In genomic region chrX:136780241-136780640, GRCh38 we compare ENCODE assay signal across 11 cellular contexts. TPM values are rescaled to one million over a fixed set of nuclear protein-coding genes. Genes with fewer than 3 reads are reported as not detected.
A peak's percentile ranks its signal among the peaks of the same experiment; 100 is the strongest.
DNase-seq lines count a peak whose midpoint lies in the region; ATAC-seq and TF ChIP-seq lines count a peak whose summit lies in the region.
"Had no signal": no experiment of that assay in that cellular context is flagged by ENCODE, and none has a peak within 500 bp of the region (broad histone marks: within the 10 kb centered on the region; RNA-seq: fewer than 3 reads in every experiment).

No MANE protein-coding gene starts in this region.

- ATAC-seq in WTC11, result no peak

- peak overlapping the region; percentile 90 for H3K4me3 Mint-ChIP-seq in activated naive CD4-positive, alpha-beta T cell treated with anti-CD3 and anti-CD28 coated beads for 36 hours
- H3K4me3 Mint-ChIP-seq in WTC11, result no peak overlapping the region

- no peaks in the 10 kb centered on the region for H3K27me3 Mint-ChIP-seq in activated naive CD4-positive, alpha-beta T cell treated with anti-CD3 and anti-CD28 coated beads for 36 hours (ENCODE audit: low read depth)
- H3K27me3 Mint-ChIP-seq in WTC11 (ENCODE audit: low read depth), result no peaks in the 10 kb centered on the region

- 3% methylated on average over 2 of the region's 2 CpGs for WGBS in thymus

- no peaks in the 10 kb centered on the region for H3K9me3 Mint-ChIP-seq in activated naive CD4-positive, alpha-beta T cell treated with anti-CD3 and anti-CD28 coated beads for 36 hours
- H3K9me3 Mint-ChIP-seq in WTC11, result no peaks in the 10 kb centered on the region

- H3K4me1 Mint-ChIP-seq in activated naive CD4-positive, alpha-beta T cell treated with anti-CD3 and anti-CD28 coated beads for 36 hours (ENCODE audit: low read depth), result peaks cover 54% of the 10 kb centered on the region
- H3K4me1 Mint-ChIP-seq in WTC11, result peaks cover 7% of the 10 kb centered on the region

- no peaks in the 10 kb centered on the region for H3K27me3 ChIP-seq in SJSA1 (replicated peaks)
- no peaks in the 10 kb centered on the region for H3K27me3 ChIP-seq in thymus (ENCODE audit: control insufficient read depth, insufficient read depth)

- H3K27ac Mint-ChIP-seq in activated naive CD4-positive, alpha-beta T cell treated with anti-CD3 and anti-CD28 coated beads for 36 hours, result peak overlapping the region; percentile 99
- H3K27ac Mint-ChIP-seq in WTC11, result no peak overlapping the region

- TF ChIP-seq CTCF in fibroblast of villous mesenchyme (IDR thresholded peaks at IDR 0.05; ENCODE audit: insufficient read depth, low read depth, low read length), result no peak
- TF ChIP-seq CTCF in WTC11 (IDR thresholded peaks at IDR 0.05), result no peak

- peaks cover 13% of the 10 kb centered on the region for H3K36me3 Mint-ChIP-seq in activated naive CD4-positive, alpha-beta T cell treated with anti-CD3 and anti-CD28 coated beads for 36 hours (ENCODE audit: low read depth)
- no peaks in the 10 kb centered on the region for H3K36me3 Mint-ChIP-seq in WTC11

- POLR2A ChIA-PET in WTC11 (lab: Charles Lee), result no interaction called here

- intact Hi-C loops in activated naive CD4-positive, alpha-beta T cell treated with anti-CD3 and anti-CD28 coated beads for 36 hours (cut with micrococcal nuclease), result loop anchor here (1.0 to 2.0 kb wide), 3 partner anchors 69 to 129 kb away; no protein-coding TSS in a partner anchor

- peaks cover 19% of the 10 kb centered on the region for H3K4me1 ChIP-seq in SJSA1 (replicated peaks)
- peaks cover 2% of the 10 kb centered on the region for H3K4me1 ChIP-seq in thymus (ENCODE audit: control insufficient read depth, insufficient read depth, low read length)

- H3K9me3 ChIP-seq in SJSA1 (replicated peaks), result no peaks in the 10 kb centered on the region
- H3K9me3 ChIP-seq in thymus (ENCODE audit: control insufficient read depth), result no peaks in the 10 kb centered on the region
- H3K9me3 ChIP-seq: mucosa of descending colon had no signal

- no peak for DNase-seq in activated naive CD4-positive, alpha-beta T cell treated with anti-CD3 and anti-CD28 coated beads for 36 hours
- DNase-seq in activated naive CD4-positive, alpha-beta T cell treated with Interleukin-2 at 50 U/mL for 16 hours, result no peak
- DNase-seq in SJSA1 (ENCODE audit: low read depth in 1 of 2, low spot score in 2 of 2) (peak in 1 of 2 experiments; percentile 18), fibroblast of villous mesenchyme (ENCODE audit: low read depth) (no peak), RPMI8226 (no peak), NCI-H774 (lab: John Stamatoyannopoulos, UW) (no peak), WTC11 (ENCODE audit: low spot score) (no peak)
- DNase-seq: C1 segment of cervical spinal cord, NCI-H446 had no signal

- H3K27ac ChIP-seq in SJSA1, result peak overlapping the region; percentile 21; the same call in 1 of the 2 replicates
- peak overlapping the region; percentile 89 for H3K27ac ChIP-seq in thymus (ENCODE audit: low read depth)

- H3K4me3 ChIP-seq in SJSA1 (peak overlapping the region; percentile 26), fibroblast of villous mesenchyme (ENCODE audit: low read depth, low read length) (peak overlapping the region; percentile 40), thymus (ENCODE audit: low read length) (peak overlapping the region; percentile 69)
- H3K4me3 ChIP-seq: mucosa of descending colon had no signal

- CTCF ChIA-PET in activated naive CD4-positive, alpha-beta T cell treated with anti-CD3 and anti-CD28 coated beads for 36 hours (lab: Charles Lee), result interaction anchor here (0.7 kb wide), 1 partner anchor 34 kb away, joined by 3 read pairs; no protein-coding TSS in a partner anchor
- CTCF ChIA-PET in WTC11 (lab: Charles Lee), result no interaction called here

- H3K36me3 ChIP-seq in SJSA1, result no peaks in the 10 kb centered on the region
- H3K36me3 ChIP-seq in thymus (ENCODE audit: control insufficient read depth, insufficient read depth), result no peaks in the 10 kb centered on the region

TF ChIP-seq in WTC11, 78 proteins besides CTCF, POLR2A, EP300 and RAD21:
- TF ChIP-seq GTF2I (CRISPR knock-in tag; conservative IDR thresholded peaks at IDR 0.05) (no peak), CREM (CRISPR knock-in tag; IDR thresholded peaks at IDR 0.05) (no peak), PREB (CRISPR knock-in tag; IDR thresholded peaks at IDR 0.05; ENCODE audit: borderline replicate concordance) (no peak), RORB (CRISPR knock-in tag; IDR thresholded peaks at IDR 0.05) (no peak), TEAD4 (CRISPR knock-in tag; IDR thresholded peaks at IDR 0.05) (no peak), ZNF532 (CRISPR knock-in tag; IDR thresholded peaks at IDR 0.05; ENCODE audit: borderline replicate concordance) (no peak)

RNA-seq across cellular contexts. Expression of gene ARHGEF6, which starts 0.5 kb away (rescaled TPM):
- total RNA-seq in activated naive CD4-positive, alpha-beta T cell treated with anti-CD3 and anti-CD28 coated beads for 36 hours, result 10 to 100 TPM; 56.1 to 58.5 TPM
- 10.8 and 19.2 TPM in 2 replicates for total RNA-seq in SJSA1 (2014; rRNA removed; shearing (Covaris generic))
- total RNA-seq in fibroblast of villous mesenchyme (7.7 and 12.5 TPM in 2 replicates), WTC11 (2021) (5.1 to 5.6 TPM (median 5.2 TPM) in 3 replicates)
- polyA plus RNA-seq in thymus, result 37.2 TPM
